In genomic region chrX:39777623-39778025, GRCh38 we compare ENCODE assay signal across 17 cellular contexts.
A peak's percentile ranks its signal among the peaks of the same experiment; 100 is the strongest.
DNase-seq lines count a peak whose midpoint lies in the region; ATAC-seq and TF ChIP-seq lines count a peak whose summit lies in the region.
"Had no signal": no experiment of that assay in that cellular context is flagged by ENCODE, and none has a peak within 500 bp of the region (broad histone marks: within the 10 kb centered on the region; RNA-seq: fewer than 3 reads in every experiment).

No MANE protein-coding gene starts in this region.

- peak overlapping the region; percentile 17 for H3K4me3 Mint-ChIP-seq in T-helper 1 cell treated with Interleukin-12 subunit alpha and Interleukin-12 subunit beta and Interleukin-4 antibody, amounts not matched to agents 30 μg/mL and 1 μg/mL, for 36 hours
- peak overlapping the region; percentile 32 for H3K4me3 Mint-ChIP-seq in activated naive CD8-positive, alpha-beta T cell treated with anti-CD3 and anti-CD28 coated beads, Interleukin-2, amount 50 U/mL, for 24 hours
- H3K4me3 Mint-ChIP-seq: central memory CD8-positive, alpha-beta T cell had no signal

- no peaks in the 10 kb centered on the region for H3K9me3 Mint-ChIP-seq in T-helper 1 cell treated with Interleukin-12 subunit alpha and Interleukin-12 subunit beta and Interleukin-4 antibody, amounts not matched to agents 30 μg/mL and 1 μg/mL, for 36 hours
- H3K9me3 Mint-ChIP-seq in activated naive CD8-positive, alpha-beta T cell treated with anti-CD3 and anti-CD28 coated beads, Interleukin-2, amount 50 U/mL, for 24 hours = no peaks in the 10 kb centered on the region
- H3K9me3 Mint-ChIP-seq: central memory CD8-positive, alpha-beta T cell had no signal

- TF ChIP-seq CTCF in HEK293 (tag by site-specific recombination; IDR thresholded peaks at IDR 0.05) (no peak), GM20000 (IDR thresholded peaks at IDR 0.05; ENCODE audit: extremely low read depth, missing control alignments) (no peak)

- H3K9me3 ChIP-seq in HEK293 (ENCODE audit: control insufficient read depth, insufficient read depth, low read depth, low read length) = no peaks in the 10 kb centered on the region

- peak; percentile 80 for ATAC-seq in activated naive CD8-positive, alpha-beta T cell treated with anti-CD3 and anti-CD28 coated beads, Interleukin-2, amount 50 U/mL, for 24 hours
- ATAC-seq in HG03571 (IDR thresholded peaks at IDR 0.05; ENCODE audit: unreplicated experiment) = no peak
- ATAC-seq in HG02981 (IDR thresholded peaks at IDR 0.05; ENCODE audit: unreplicated experiment) = no peak
- ATAC-seq: foreskin keratinocyte had no signal

- H3K27me3 Mint-ChIP-seq in T-helper 1 cell treated with Interleukin-12 subunit alpha and Interleukin-12 subunit beta and Interleukin-4 antibody, amounts not matched to agents 30 μg/mL and 1 μg/mL, for 36 hours (ENCODE audit: low read depth) = no peaks in the 10 kb centered on the region
- H3K27me3 Mint-ChIP-seq in activated naive CD8-positive, alpha-beta T cell treated with anti-CD3 and anti-CD28 coated beads, Interleukin-2, amount 50 U/mL, for 24 hours = no peaks in the 10 kb centered on the region
- H3K27me3 Mint-ChIP-seq: central memory CD8-positive, alpha-beta T cell had no signal

- peak; percentile 20 for DNase-seq in DMS 273 (lab: John Stamatoyannopoulos, UW; ENCODE audit: unreplicated experiment)
- DNase-seq in DMS 273 treated with DMSO at 0.1 percent for 48 hours (lab: John Stamatoyannopoulos, UW) = no peak
- DNase-seq in activated naive CD8-positive, alpha-beta T cell treated with anti-CD3 and anti-CD28 coated beads, Interleukin-2, amount 50 U/mL, for 24 hours = peak; percentile 41
- no peak for DNase-seq in GM20000 (ENCODE audit: low spot score)
- DNase-seq: activated CD4-positive, CD25-positive, alpha-beta regulatory T cell treated with anti-CD3 and anti-CD28 coated beads, Interleukin-2, amount 50 U/mL, for 72 hours; foreskin keratinocyte; NCI-H1436; NCI-H446; PC-9 had no signal

- POLR2A ChIA-PET in HEK293 (lab: Yijun Ruan, JAX) = no interaction called here

- no peaks in the 10 kb centered on the region for H3K4me1 ChIP-seq in HEK293 (ENCODE audit: control insufficient read depth, insufficient read depth, low read length)
- H3K4me1 ChIP-seq: foreskin keratinocyte, right atrium auricular region had no signal

- H3K36me3 Mint-ChIP-seq in T-helper 1 cell treated with Interleukin-12 subunit alpha and Interleukin-12 subunit beta and Interleukin-4 antibody, amounts not matched to agents 30 μg/mL and 1 μg/mL, for 36 hours (ENCODE audit: low read depth) = no peaks in the 10 kb centered on the region
- no peaks in the 10 kb centered on the region for H3K36me3 Mint-ChIP-seq in activated naive CD8-positive, alpha-beta T cell treated with anti-CD3 and anti-CD28 coated beads, Interleukin-2, amount 50 U/mL, for 24 hours (ENCODE audit: low read depth)

- H3K4me1 Mint-ChIP-seq in T-helper 1 cell treated with Interleukin-12 subunit alpha and Interleukin-12 subunit beta and Interleukin-4 antibody, amounts not matched to agents 30 μg/mL and 1 μg/mL, for 36 hours (ENCODE audit: low read depth) = peaks cover 28% of the 10 kb centered on the region
- peaks cover 52% of the 10 kb centered on the region for H3K4me1 Mint-ChIP-seq in activated naive CD8-positive, alpha-beta T cell treated with anti-CD3 and anti-CD28 coated beads, Interleukin-2, amount 50 U/mL, for 24 hours

- peak overlapping the region; percentile 79 for H3K27ac Mint-ChIP-seq in T-helper 1 cell treated with Interleukin-12 subunit alpha and Interleukin-12 subunit beta and Interleukin-4 antibody, amounts not matched to agents 30 μg/mL and 1 μg/mL, for 36 hours
- H3K27ac Mint-ChIP-seq in activated naive CD8-positive, alpha-beta T cell treated with anti-CD3 and anti-CD28 coated beads, Interleukin-2, amount 50 U/mL, for 24 hours = peak overlapping the region; percentile 92

- H3K27ac ChIP-seq in HEK293 (ENCODE audit: extremely low read depth, low read depth, low read length) = no peak overlapping the region
- H3K27ac ChIP-seq: 22Rv1, foreskin keratinocyte, PC-9, right atrium auricular region had no signal

- H3K36me3 ChIP-seq in HEK293 (ENCODE audit: control insufficient read depth in 2 of 2, insufficient read depth in 1 of 2, low read length in 2 of 2) = no peaks in the 10 kb centered on the region
- H3K36me3 ChIP-seq: right atrium auricular region had no signal

- no peak overlapping the region for H3K4me3 ChIP-seq in HEK293 (ENCODE audit: low read depth, low read length)
- H3K4me3 ChIP-seq: lung, PC-9, right atrium auricular region had no signal

- CTCF ChIA-PET in HEK293 (lab: Yijun Ruan, JAX) = interaction anchor here (0.7 kb wide), 1 partner anchor 188 kb away, joined by 4 read pairs; no protein-coding TSS in a partner anchor

TF ChIP-seq in HEK293, 187 proteins besides CTCF, POLR2A, EP300 and RAD21:
- no peak for TF ChIP-seq ZNF37A (tag by site-specific recombination; IDR thresholded peaks at IDR 0.05)
- TF ChIP-seq, protein P1, sequence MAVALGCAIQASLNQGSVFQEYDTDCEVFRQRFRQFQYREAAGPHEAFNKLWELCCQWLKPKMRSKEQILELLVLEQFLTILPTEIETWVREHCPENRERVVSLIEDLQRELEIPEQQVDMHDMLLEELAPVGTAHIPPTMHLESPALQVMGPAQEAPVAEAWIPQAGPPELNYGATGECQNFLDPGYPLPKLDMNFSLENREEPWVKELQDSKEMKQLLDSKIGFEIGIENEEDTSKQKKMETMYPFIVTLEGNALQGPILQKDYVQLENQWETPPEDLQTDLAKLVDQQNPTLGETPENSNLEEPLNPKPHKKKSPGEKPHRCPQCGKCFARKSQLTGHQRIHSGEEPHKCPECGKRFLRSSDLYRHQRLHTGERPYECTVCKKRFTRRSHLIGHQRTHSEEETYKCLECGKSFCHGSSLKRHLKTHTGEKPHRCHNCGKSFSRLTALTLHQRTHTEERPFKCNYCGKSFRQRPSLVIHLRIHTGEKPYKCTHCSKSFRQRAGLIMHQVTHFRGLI (tag by site-specific recombination; IDR thresholded peaks at IDR 0.05) = peak; percentile 32; the same call in 1 of the 2 replicates
TF ChIP-seq in HEK293: peak in this region for 1.

Comparison
In these comparisons a context has a peak if more than half of its experiments do, and no peak if none do; other contexts are left out.
1. DNase-seq: peak in DMS 273 (single experiment) and activated naive CD8-positive, alpha-beta T cell treated with anti-CD3 and anti-CD28 coated beads, Interleukin-2, amount 50 U/mL, for 24 hours (single experiment); none in DMS 273 treated with DMSO at 0.1 percent for 48 hours (single experiment) and GM20000 (single experiment).